Comparison of ENCODE assay signal across 11 cellular contexts in the genomic region with DNA sequence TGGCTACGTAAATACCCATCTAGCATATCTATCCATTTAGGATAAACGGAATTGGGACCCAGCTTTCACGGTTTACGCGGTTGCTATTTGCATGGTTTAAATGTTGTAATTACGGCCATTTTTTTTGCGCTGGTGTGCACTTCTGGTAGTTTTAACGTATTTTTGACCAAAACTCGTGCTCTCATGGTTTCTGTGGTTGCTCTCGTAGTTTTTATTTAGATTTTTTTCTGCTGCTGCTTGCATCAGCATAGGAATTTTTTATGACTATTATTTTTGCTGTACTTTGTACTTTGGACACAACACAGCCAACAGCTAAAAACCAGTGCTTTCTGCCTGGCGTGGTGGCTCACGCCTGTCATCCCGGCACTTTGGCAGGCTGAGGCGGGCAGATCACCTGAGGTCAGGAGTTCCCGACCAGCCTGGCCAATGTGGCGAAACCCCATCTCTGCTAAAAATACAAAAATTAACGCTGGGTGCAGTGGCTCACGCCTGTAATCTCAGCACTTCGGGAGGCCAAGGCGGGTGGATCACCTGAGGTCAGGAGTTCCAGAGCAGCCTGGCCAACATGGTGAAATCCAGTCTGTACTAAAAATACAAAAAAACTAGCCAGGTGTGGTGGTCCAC. TPM values are rescaled to one million over a fixed set of nuclear protein-coding genes. Genes with fewer than 3 reads are reported as not detected.
A peak's percentile ranks its signal among the peaks of the same experiment; 100 is the strongest.
DNase-seq lines count a peak whose midpoint lies in the region; ATAC-seq and TF ChIP-seq lines count a peak whose summit lies in the region.
"Had no signal": no experiment of that assay in that cellular context is flagged by ENCODE, and none has a peak within 500 bp of the region (broad histone marks: within the 10 kb centered on the region; RNA-seq: fewer than 3 reads in every experiment).

No MANE protein-coding gene starts in this region.

- ATAC-seq in naive thymus-derived CD8-positive, alpha-beta T cell = peak; percentile 50 to 68
- ATAC-seq in HG02840 (IDR thresholded peaks at IDR 0.05; ENCODE audit: low FRiP score, unreplicated experiment) = no peak

- CTCF ChIA-PET in GM10248 (lab: Yijun Ruan, JAX) = interaction anchor here (1.2 to 1.3 kb wide), 2 partner anchors 106 to 239 kb away, joined by 3 to 6 read pairs; no protein-coding TSS in a partner anchor
- CTCF ChIA-PET in activated CD4-positive, alpha-beta memory T cell treated with anti-CD3 and anti-CD28 coated beads, Interleukin-2, amount 10 ng/mL, durations not matched to agents 7 days and 5 days (lab: Charles Lee) = interaction anchor here (1.0 to 1.9 kb wide), 4 partner anchors 14 to 242 kb away, joined by 3 to 6 read pairs (median 4); no protein-coding TSS in a partner anchor

- no peaks in the 10 kb centered on the region for H3K36me3 Mint-ChIP-seq in activated CD4-positive, alpha-beta memory T cell treated with anti-CD3 and anti-CD28 coated beads, Interleukin-2, amount 10 ng/mL, durations not matched to agents 7 days and 5 days (ENCODE audit: low read depth)
- H3K36me3 Mint-ChIP-seq in naive thymus-derived CD8-positive, alpha-beta T cell = no peaks in the 10 kb centered on the region

- no peaks in the 10 kb centered on the region for H3K9me3 Mint-ChIP-seq in activated CD4-positive, alpha-beta memory T cell treated with anti-CD3 and anti-CD28 coated beads, Interleukin-2, amount 10 ng/mL, durations not matched to agents 7 days and 5 days
- no peaks in the 10 kb centered on the region for H3K9me3 Mint-ChIP-seq in naive thymus-derived CD8-positive, alpha-beta T cell

- no peak for TF ChIP-seq CTCF in GM10248 (IDR thresholded peaks at IDR 0.05; ENCODE audit: control extremely low read depth, extremely low read depth, low read depth, missing control alignments)

- H3K4me3 Mint-ChIP-seq in activated CD4-positive, alpha-beta memory T cell treated with anti-CD3 and anti-CD28 coated beads, Interleukin-2, amount 10 ng/mL, durations not matched to agents 7 days and 5 days = peak overlapping the region; percentile 56
- peak overlapping the region; percentile 38 to 88 (median 68) for H3K4me3 Mint-ChIP-seq in naive thymus-derived CD8-positive, alpha-beta T cell

- peak overlapping the region; percentile 28 for H3K27ac ChIP-seq in KOPT-K1 (ENCODE audit: low read depth, low read length, poor library complexity, severe bottlenecking)

- no peaks in the 10 kb centered on the region for H3K9me3 ChIP-seq in KOPT-K1 (ENCODE audit: insufficient read depth, low read length, poor library complexity, severe bottlenecking)
- H3K9me3 ChIP-seq: stomach had no signal

- H3K27ac Mint-ChIP-seq in activated CD4-positive, alpha-beta memory T cell treated with anti-CD3 and anti-CD28 coated beads, Interleukin-2, amount 10 ng/mL, durations not matched to agents 7 days and 5 days = peak overlapping the region; percentile 68
- peak overlapping the region in 8 of 10 donors; percentile 51 to 93 (median 86) for H3K27ac Mint-ChIP-seq in naive thymus-derived CD8-positive, alpha-beta T cell
- H3K27ac Mint-ChIP-seq: nephron progenitor cell had no signal

- DNase-seq in GM10248 (ENCODE audit: extremely low spot score) = peak; percentile 61
- DNase-seq in activated CD4-positive, alpha-beta memory T cell treated with anti-CD3 and anti-CD28 coated beads, Interleukin-2, amount 10 ng/mL, durations not matched to agents 7 days and 5 days = no peak
- peak in 2 of 10 donors; percentile 22 for DNase-seq in naive thymus-derived CD8-positive, alpha-beta T cell
- DNase-seq in effector CD4-positive, alpha-beta T cell = no peak
- no peak for DNase-seq in DMS 273 (lab: John Stamatoyannopoulos, UW; ENCODE audit: unreplicated experiment)
- no peak for DNase-seq in NCI-H1930 (lab: John Stamatoyannopoulos, UW)
- DNase-seq: erythroblast, nephron progenitor cell, stomach had no signal

- POLR2A ChIA-PET in GM10248 (lab: Yijun Ruan, JAX) = no interaction called here
- POLR2A ChIA-PET in activated CD4-positive, alpha-beta memory T cell treated with anti-CD3 and anti-CD28 coated beads, Interleukin-2, amount 10 ng/mL, durations not matched to agents 7 days and 5 days (lab: Charles Lee) = interaction anchor here (0.5 to 1.8 kb wide), 7 partner anchors 59 to 224 kb away, joined by 3 to 6 read pairs (median 3); partner anchors contain the start of gene GADD45B
- POLR2A ChIA-PET in naive thymus-derived CD8-positive, alpha-beta T cell (lab: Charles Lee) = interaction anchor here (0.7 to 2.7 kb wide), 10 partner anchors 16 to 904 kb away, joined by 3 to 15 read pairs (median 4); partner anchors contain the start of genes GADD45B, REEP6 and TIMM13

- peaks cover 9% of the 10 kb centered on the region for H3K27me3 Mint-ChIP-seq in activated CD4-positive, alpha-beta memory T cell treated with anti-CD3 and anti-CD28 coated beads, Interleukin-2, amount 10 ng/mL, durations not matched to agents 7 days and 5 days
- H3K27me3 Mint-ChIP-seq in naive thymus-derived CD8-positive, alpha-beta T cell = peaks cover 0 to 6% (median 0%) of the 10 kb centered on the region in 5 donors

- peaks cover 25% of the 10 kb centered on the region for H3K4me1 Mint-ChIP-seq in activated CD4-positive, alpha-beta memory T cell treated with anti-CD3 and anti-CD28 coated beads, Interleukin-2, amount 10 ng/mL, durations not matched to agents 7 days and 5 days
- H3K4me1 Mint-ChIP-seq in naive thymus-derived CD8-positive, alpha-beta T cell = peaks cover 3 to 16% (median 5%) of the 10 kb centered on the region in 4 donors

- H3K36me3 ChIP-seq in KOPT-K1 (ENCODE audit: insufficient read depth, low read length) = no peaks in the 10 kb centered on the region
- H3K36me3 ChIP-seq: stomach had no signal

RNA-seq across cellular contexts. Expression of gene TIMM13, which starts 32.6 kb away (rescaled TPM):
- 10 to 100 TPM; 44.5 to 47.4 TPM for total RNA-seq in activated CD4-positive, alpha-beta memory T cell treated with anti-CD3 and anti-CD28 coated beads, Interleukin-2, amount 10 ng/mL, durations not matched to agents 7 days and 5 days
- total RNA-seq in naive thymus-derived CD8-positive, alpha-beta T cell = 10 to 100 TPM; 33.6 to 38.3 TPM
- polyA plus RNA-seq in naive thymus-derived CD8-positive, alpha-beta T cell = 10 to 100 TPM; 74.4 to 92.2 (median 83.0) TPM

RNA-seq across cellular contexts. Expression of gene TMPRSS9, which starts 34.7 kb away (rescaled TPM):
- total RNA-seq in activated CD4-positive, alpha-beta memory T cell treated with anti-CD3 and anti-CD28 coated beads, Interleukin-2, amount 10 ng/mL, durations not matched to agents 7 days and 5 days = not detected
- not detected for total RNA-seq in naive thymus-derived CD8-positive, alpha-beta T cell
- not detected for polyA plus RNA-seq in naive thymus-derived CD8-positive, alpha-beta T cell
- polyA plus RNA-seq: stomach had no signal
